ENCODE assay signal across 8 cellular contexts in genomic region chr5:107671742-107672211, GRCh38. TPM values are rescaled to one million over a fixed set of nuclear protein-coding genes. Genes with fewer than 3 reads are reported as not detected.
DNase-seq lines count a peak whose midpoint lies in the region; ATAC-seq and TF ChIP-seq lines count a peak whose summit lies in the region.

No MANE protein-coding gene starts in this region.

- no peak for TF ChIP-seq CTCF in CD4-positive, alpha-beta T cell (IDR thresholded peaks at IDR 0.05)
- no peak for TF ChIP-seq CTCF in brain microvascular endothelial cell (IDR thresholded peaks at IDR 0.05; ENCODE audit: low read depth, low read length, missing control alignments)

- in situ Hi-C loops in brain microvascular endothelial cell (cut with HindIII; ENCODE audit: low pct_ligation_motif_present, low sequenced_read_pairs), result no loop called here

- H3K36me3 ChIP-seq in brain microvascular endothelial cell (replicated peaks), result no peaks in the 10 kb centered on the region

- peak overlapping the region; percentile 77 for H3K4me3 Mint-ChIP-seq in CD4-positive, alpha-beta T cell

- no peak for ATAC-seq in CD4-positive, alpha-beta T cell (ENCODE audit: poor library complexity)
- ATAC-seq in GM21717 (IDR thresholded peaks at IDR 0.05; ENCODE audit: unreplicated experiment), result no peak

- H3K27me3 Mint-ChIP-seq in CD4-positive, alpha-beta T cell, result peaks cover 85% of the 10 kb centered on the region

- peak overlapping the region; percentile 88 for H3K4me3 ChIP-seq in brain microvascular endothelial cell (ENCODE audit: low read depth, low read length)

- H3K4me1 Mint-ChIP-seq in CD4-positive, alpha-beta T cell (ENCODE audit: low read depth), result peaks cover 30% of the 10 kb centered on the region

- H3K36me3 Mint-ChIP-seq in CD4-positive, alpha-beta T cell (ENCODE audit: low read depth), result no peaks in the 10 kb centered on the region

- no peak for DNase-seq in CD4-positive, alpha-beta T cell
- DNase-seq in HCEC 1CT (peak; percentile 77), NCI-H69 (lab: John Stamatoyannopoulos, UW) (peak; percentile 94), brain microvascular endothelial cell (peak; percentile 48), kidney tubule cell (ENCODE audit: low spot score) (peak; percentile 88), stromal cell of bone marrow (ENCODE audit: low read depth) (peak; percentile 44)
- DNase-seq in stimulated activated CD4-positive, alpha-beta T cell treated with anti-CD3 and anti-CD28 coated beads, Interleukin-12 subunit alpha, Interleukin-12 subunit beta, amount 100 ng/mL, for 4 hours, result no peak

- intact Hi-C loops in CD4-positive, alpha-beta T cell (cut with DNase I, micrococcal nuclease), result loop anchor here in 1 of 2 experiments (10.0 kb wide), 1 partner anchor 673 kb away; no protein-coding TSS in a partner anchor

- peaks cover 64% of the 10 kb centered on the region for H3K27me3 ChIP-seq in CD4-positive, alpha-beta T cell (ENCODE audit: control insufficient read depth, insufficient read depth, low read length)
- H3K27me3 ChIP-seq in brain microvascular endothelial cell (replicated peaks), result no peaks in the 10 kb centered on the region

- H3K27ac ChIP-seq in CD4-positive, alpha-beta T cell (ENCODE audit: low read depth, low read length), result no peak overlapping the region
- peak overlapping the region; percentile 89 for H3K27ac ChIP-seq in brain microvascular endothelial cell

- no peaks in the 10 kb centered on the region for H3K9me3 Mint-ChIP-seq in CD4-positive, alpha-beta T cell

- no peaks in the 10 kb centered on the region for H3K9me3 ChIP-seq in CD4-positive, alpha-beta T cell (ENCODE audit: control insufficient read depth, low read length)

- CTCF ChIA-PET in CD4-positive, alpha-beta T cell (lab: Charles Lee), result no interaction called here

- POLR2A ChIA-PET in CD4-positive, alpha-beta T cell (lab: Charles Lee), result interaction anchor here (0.5 kb wide), 1 partner anchor 100 kb away, joined by 3 read pairs; no protein-coding TSS in a partner anchor

- H3K27ac Mint-ChIP-seq in CD4-positive, alpha-beta T cell, result no peak overlapping the region

RNA-seq across cellular contexts. Expression of gene EFNA5, which starts 1.0 kb away (rescaled TPM):
- total RNA-seq in CD4-positive, alpha-beta T cell, result not detected

Comparison
In these comparisons a context has a peak if more than half of its experiments do, and no peak if none do; other contexts are left out.
1. DNase-seq: peak in HCEC 1CT (single experiment), NCI-H69 (single experiment), brain microvascular endothelial cell (single experiment), kidney tubule cell (single experiment) and stromal cell of bone marrow (single experiment); none in CD4-positive, alpha-beta T cell (0 of 10) and stimulated activated CD4-positive, alpha-beta T cell treated with anti-CD3 and anti-CD28 coated beads, Interleukin-12 subunit alpha, Interleukin-12 subunit beta, amount 100 ng/mL, for 4 hours (single experiment).